22 cellular contexts compared by ENCODE assay signal in the genomic region with DNA sequence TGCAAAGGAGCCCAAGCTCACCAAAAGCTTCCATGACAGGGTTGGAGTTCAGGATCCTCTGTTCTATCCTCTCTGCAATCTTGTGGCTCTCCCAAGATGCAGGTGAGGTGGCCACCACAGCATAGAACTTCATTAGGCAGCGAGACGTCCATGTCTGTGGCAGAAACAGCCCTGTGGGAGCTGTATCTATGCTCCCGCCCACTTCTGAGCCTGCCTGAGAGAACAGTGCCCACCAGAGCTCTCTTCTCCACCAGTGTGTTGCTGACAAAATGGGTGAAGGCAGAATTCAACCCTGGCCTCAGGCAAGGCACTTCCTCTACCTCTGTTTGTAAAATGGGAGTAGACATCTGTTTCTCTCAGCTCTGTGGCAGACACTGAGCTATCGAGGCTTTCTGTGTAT.
A peak's percentile ranks its signal among the peaks of the same experiment; 100 is the strongest.
DNase-seq lines count a peak whose midpoint lies in the region; ATAC-seq lines count a peak whose summit lies in the region.
"Had no signal": no experiment of that assay in that cellular context is flagged by ENCODE, and none has a peak within 500 bp of the region (broad histone marks: within the 10 kb centered on the region; RNA-seq: fewer than 3 reads in every experiment).

No MANE protein-coding gene starts in this region.

- no peak for ATAC-seq in stimulated activated effector memory CD8-positive, alpha-beta T cell treated with anti-CD3 and anti-CD28 coated beads, Interleukin-12 subunit alpha, Interleukin-12 subunit beta, amount 100 ng/mL, for 72 hours
- ATAC-seq: A549; CD8-positive, alpha-beta T cell; GM12878 had no signal

- H3K9me3 Mint-ChIP-seq in stimulated activated effector memory CD8-positive, alpha-beta T cell treated with anti-CD3 and anti-CD28 coated beads, Interleukin-12 subunit alpha, Interleukin-12 subunit beta, amount 100 ng/mL, for 72 hours = no peaks in the 10 kb centered on the region
- H3K9me3 Mint-ChIP-seq: CD4-positive, alpha-beta T cell; CD8-positive, alpha-beta T cell had no signal

- H3K4me1 Mint-ChIP-seq in stimulated activated effector memory CD8-positive, alpha-beta T cell treated with anti-CD3 and anti-CD28 coated beads, Interleukin-12 subunit alpha, Interleukin-12 subunit beta, amount 100 ng/mL, for 72 hours = no peaks in the 10 kb centered on the region

- DNase-seq in activated CD8-positive, alpha-beta memory T cell treated with anti-CD3 and anti-CD28 coated beads, Interleukin-2, amount 50 U/mL, for 48 hours = peak; percentile 17
- DNase-seq in activated CD8-positive, alpha-beta memory T cell treated with anti-CD3 and anti-CD28 coated beads for 24 hours = no peak
- peak; percentile 44 for DNase-seq in activated effector memory CD4-positive, alpha-beta T cell treated with anti-CD3 and anti-CD28 coated beads, Interleukin-2, amount 50 U/mL, for 16 hours
- DNase-seq in activated effector memory CD4-positive, alpha-beta T cell treated with Interleukin-2 at 50 U/mL for 16 hours = no peak
- DNase-seq in D341Med (ENCODE audit: low spot score) (peak; percentile 9), glomerular visceral epithelial cell (ENCODE audit: extremely low spot score) (no peak)
- no peak for DNase-seq in stimulated activated effector memory CD8-positive, alpha-beta T cell treated with anti-CD3 and anti-CD28 coated beads, Interleukin-12 subunit alpha, Interleukin-12 subunit beta, amount 100 ng/mL, for 72 hours (ENCODE audit: low spot score in 2 of 2)
- DNase-seq: AML-193; Caco-2; Calu3; CD4-positive, alpha-beta T cell; DMS 273 treated with DMSO at 0.1 percent for 48 hours; DMS153; DMS53; DMS79; DND-41; EL; GDM1 had no signal

- H3K27ac Mint-ChIP-seq in stimulated activated effector memory CD8-positive, alpha-beta T cell treated with anti-CD3 and anti-CD28 coated beads, Interleukin-12 subunit alpha, Interleukin-12 subunit beta, amount 100 ng/mL, for 72 hours = peak overlapping the region; percentile 14
- H3K27ac Mint-ChIP-seq: B cell; CD4-positive, alpha-beta T cell had no signal

- H3K36me3 Mint-ChIP-seq in stimulated activated effector memory CD8-positive, alpha-beta T cell treated with anti-CD3 and anti-CD28 coated beads, Interleukin-12 subunit alpha, Interleukin-12 subunit beta, amount 100 ng/mL, for 72 hours = peaks cover 62% of the 10 kb centered on the region

- no peak overlapping the region for H3K4me3 Mint-ChIP-seq in stimulated activated effector memory CD8-positive, alpha-beta T cell treated with anti-CD3 and anti-CD28 coated beads, Interleukin-12 subunit alpha, Interleukin-12 subunit beta, amount 100 ng/mL, for 72 hours
- H3K4me3 Mint-ChIP-seq: B cell; CD4-positive, alpha-beta T cell; CD8-positive, alpha-beta T cell had no signal

Comparison
In these comparisons a context has a peak if more than half of its experiments do, and no peak if none do; other contexts are left out.
1. DNase-seq: peak in activated CD8-positive, alpha-beta memory T cell treated with anti-CD3 and anti-CD28 coated beads, Interleukin-2, amount 50 U/mL, for 48 hours (single experiment), activated effector memory CD4-positive, alpha-beta T cell treated with anti-CD3 and anti-CD28 coated beads, Interleukin-2, amount 50 U/mL, for 16 hours (single experiment) and D341Med (single experiment); none in activated CD8-positive, alpha-beta memory T cell treated with anti-CD3 and anti-CD28 coated beads for 24 hours (single experiment), activated effector memory CD4-positive, alpha-beta T cell treated with Interleukin-2 at 50 U/mL for 16 hours (single experiment), stimulated activated effector memory CD8-positive, alpha-beta T cell treated with anti-CD3 and anti-CD28 coated beads, Interleukin-12 subunit alpha, Interleukin-12 subunit beta, amount 100 ng/mL, for 72 hours (0 of 2) and glomerular visceral epithelial cell (single experiment).